8 cellular contexts compared by ENCODE assay signal in the genomic region with DNA sequence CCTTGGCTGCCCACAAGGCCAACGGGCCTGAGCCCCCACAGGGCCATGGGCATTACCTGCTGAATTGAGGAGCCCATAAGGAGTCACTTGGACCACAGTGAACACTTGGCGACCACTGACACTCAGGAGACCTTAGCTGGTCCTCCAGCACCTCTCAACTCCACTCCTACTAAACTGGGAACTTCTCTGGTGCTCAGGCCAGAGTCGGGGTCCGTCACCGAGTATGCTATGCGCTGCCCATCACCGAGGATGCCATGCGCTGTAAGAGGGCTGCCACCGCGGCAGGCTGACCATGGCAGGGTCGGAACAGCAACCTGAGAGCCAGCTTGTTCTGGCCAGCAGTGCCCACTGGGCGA. TPM values are rescaled to one million over a fixed set of nuclear protein-coding genes. Genes with fewer than 3 reads are reported as not detected.
DNase-seq lines count a peak whose midpoint lies in the region; ATAC-seq and TF ChIP-seq lines count a peak whose summit lies in the region.

No MANE protein-coding gene starts in this region.

- dilution Hi-C loops in mammary epithelial cell (cut with HindIII; ENCODE audit: low sequenced_read_pairs), result no loop called here

- POLR2A ChIA-PET in A673 (lab: Charles Lee; ENCODE audit: low non-redundant PET), result no interaction called here

- WGBS in mammary epithelial cell (ENCODE audit: low coverage, missing lambda C conversion rate), result 56% methylated on average over 4 of the region's 12 CpGs

- H3K9me3 Mint-ChIP-seq in IgD-negative memory B cell, result no peaks in the 10 kb centered on the region

- peaks cover 13 to 33% (median 15%) of the 10 kb centered on the region in 3 donors for H3K4me1 Mint-ChIP-seq in IgD-negative memory B cell

- intact Hi-C loops in A673 (cut with micrococcal nuclease; ENCODE audit: unreplicated experiment), result loop anchor here (5.0 kb wide), 1 partner anchor 87 kb away; the partner anchor contains the start of gene TBC1D9B
- intact Hi-C loops in mammary epithelial cell (cut with micrococcal nuclease), result no loop called here

- H3K27me3 ChIP-seq in A673 (replicated peaks; ENCODE audit: insufficient read depth, low read depth, low read length, poor library complexity), result no peaks in the 10 kb centered on the region
- no peaks in the 10 kb centered on the region for H3K27me3 ChIP-seq in mammary epithelial cell (ENCODE audit: insufficient read depth, low read length)
- H3K27me3 ChIP-seq in mucosa of stomach (ENCODE audit: control insufficient read depth, insufficient read depth, low read length), result no peaks in the 10 kb centered on the region

- CTCF ChIA-PET in A673 (lab: Charles Lee), result no interaction called here
- CTCF ChIA-PET in mammary epithelial cell (lab: Charles Lee; ENCODE audit: low non-redundant PET), result interaction anchor here (0.8 kb wide), 1 partner anchor 24 kb away, joined by 3 read pairs; no protein-coding TSS in a partner anchor

- H3K36me3 ChIP-seq in A673 (ENCODE audit: insufficient read depth, low read length, poor library complexity, severe bottlenecking), result peaks cover 22% of the 10 kb centered on the region
- peaks cover 17% of the 10 kb centered on the region for H3K36me3 ChIP-seq in mammary epithelial cell (ENCODE audit: insufficient read depth, low read length)
- H3K36me3 ChIP-seq in mucosa of stomach (ENCODE audit: control insufficient read depth, insufficient read depth, low read length), result peaks cover 5% of the 10 kb centered on the region

- no peaks in the 10 kb centered on the region for H3K27me3 Mint-ChIP-seq in IgD-negative memory B cell

- no peaks in the 10 kb centered on the region for H3K36me3 Mint-ChIP-seq in IgD-negative memory B cell

- H3K4me3 ChIP-seq in A673 (ENCODE audit: low read depth, low read length, poor library complexity, severe bottlenecking), result peak overlapping the region; percentile 88
- peak overlapping the region in 1 of 3 experiments; percentile 91 for H3K4me3 ChIP-seq in mammary epithelial cell (replicated peaks in 1 of 3; ENCODE audit: insufficient read depth in 1 of 3, low read depth in 2 of 3, low read length in 3 of 3)
- H3K4me3 ChIP-seq in mucosa of stomach (ENCODE audit: low read length), result peak overlapping the region; percentile 57

- ATAC-seq in GM18502 (IDR thresholded peaks at IDR 0.05; ENCODE audit: poor library complexity, unreplicated experiment) (no peak), HG03175 (IDR thresholded peaks at IDR 0.05; ENCODE audit: unreplicated experiment) (no peak)

- peaks cover 44% of the 10 kb centered on the region for H3K79me2 ChIP-seq in mammary epithelial cell (ENCODE audit: insufficient read depth, low read length)

- H3K9me3 ChIP-seq in A673 (ENCODE audit: low read depth, low read length, poor library complexity, severe bottlenecking) (no peaks in the 10 kb centered on the region), mammary epithelial cell (replicated peaks; ENCODE audit: insufficient read depth, low read length) (no peaks in the 10 kb centered on the region), mucosa of stomach (ENCODE audit: control insufficient read depth, low read length) (no peaks in the 10 kb centered on the region)

- H3K4me3 Mint-ChIP-seq in IgD-negative memory B cell, result peak overlapping the region; percentile 75 to 94 (median 90)

- TSS peak; percentile 86 for BruUV-seq in A673 (replicated peaks; lab: Mats Ljungman, UMichigan)
- BruUV-seq in mammary epithelial cell (replicated peaks; lab: Mats Ljungman, UMichigan), result TSS peak; percentile 36

- H3K4me2 ChIP-seq in mammary epithelial cell (ENCODE audit: insufficient read depth, low read depth, low read length), result peak overlapping the region; percentile 82

- H3K9ac ChIP-seq in mammary epithelial cell (ENCODE audit: insufficient read depth, low read length) (no peak overlapping the region), mucosa of stomach (ENCODE audit: low read length) (peak overlapping the region; percentile 97)

- peak overlapping the region; percentile 68 for H2AFZ ChIP-seq in mammary epithelial cell (ENCODE audit: low read depth, low read length)

- TF ChIP-seq CTCF in A673 (conservative IDR thresholded peaks at IDR 0.05; ENCODE audit: low read depth, low read length) (no peak), mammary epithelial cell (conservative IDR thresholded peaks at IDR 0.05 in 1 of 2, IDR thresholded peaks at IDR 0.05 in 1 of 2; ENCODE audit: extremely low read depth in 1 of 2, insufficient read depth in 1 of 2, low read depth in 1 of 2, low read length in 2 of 2) (no peak)

- peak overlapping the region; percentile 93 for H3K27ac ChIP-seq in A673 (ENCODE audit: low read depth, low read length, poor library complexity, severe bottlenecking)
- H3K27ac ChIP-seq in mammary epithelial cell (ENCODE audit: insufficient read depth, low read depth, low read length), result peak overlapping the region; percentile 64

- H3K27ac Mint-ChIP-seq in IgD-negative memory B cell, result peak overlapping the region; percentile 97 to 100 (median 100)

- H3K4me1 ChIP-seq in A673 (ENCODE audit: insufficient read depth, low read length, poor library complexity, severe bottlenecking) (peaks cover 16% of the 10 kb centered on the region), mammary epithelial cell (ENCODE audit: insufficient read depth, low read length) (peaks cover 36% of the 10 kb centered on the region), mucosa of stomach (ENCODE audit: control insufficient read depth, insufficient read depth, low read length) (peaks cover 62% of the 10 kb centered on the region)

- no peaks in the 10 kb centered on the region for H4K20me1 ChIP-seq in mammary epithelial cell (ENCODE audit: insufficient read depth, low read length)

- DNase-seq in A673 (ENCODE audit: low spot score) (no peak), mammary epithelial cell (no peak), mucosa of gallbladder (ENCODE audit: low spot score) (no peak), NCI-H526 treated with DMSO at 0.1 percent for 48 hours (lab: John Stamatoyannopoulos, UW) (no peak)

- in situ Hi-C loops in mammary epithelial cell (cut with MboI; ENCODE audit: low sequenced_read_pairs in 2 of 2), result no loop called here

RNA-seq across cellular contexts. Expression of gene SQSTM1, which starts 0.6 kb away (rescaled TPM):
- total RNA-seq in A673 (2021) (84.1 and 105 TPM in 2 replicates), mammary epithelial cell (100 to 1,000 TPM; 230 to 379 TPM), mucosa of gallbladder (711 TPM)
- polyA plus RNA-seq in IgD-negative memory B cell (225 TPM), mammary epithelial cell (84.0 TPM)
- 66.6 TPM for polyA minus RNA-seq in mammary epithelial cell

RNA-seq across cellular contexts. Expression of gene MGAT4B, which starts 13.4 kb away (rescaled TPM):
- total RNA-seq in A673 (2021), result 59.5 and 63.9 TPM in 2 replicates
- polyA plus RNA-seq in IgD-negative memory B cell, result 12.0 TPM
- 100 to 1,000 TPM in 1 of 2 donors, 10 to 100 TPM in 1; 88.0 to 143 TPM for total RNA-seq in mammary epithelial cell
- polyA plus RNA-seq in mammary epithelial cell, result 157 TPM
- 181 TPM for polyA minus RNA-seq in mammary epithelial cell
- total RNA-seq in mucosa of gallbladder, result 272 TPM

RNA-seq across cellular contexts. Expression of gene LTC4S, which starts 26.3 kb away (rescaled TPM):
- total RNA-seq in A673 (2021), result 0.58 and 1.5 TPM in 2 replicates
- 0.80 TPM for polyA plus RNA-seq in IgD-negative memory B cell
- under 1 TPM; 0.50 to 0.82 TPM for total RNA-seq in mammary epithelial cell
- 0.29 TPM for polyA plus RNA-seq in mammary epithelial cell
- polyA minus RNA-seq in mammary epithelial cell, result not detected
- 26.0 TPM for total RNA-seq in mucosa of gallbladder

RNA-seq across cellular contexts. Expression of gene MRNIP, which starts 38.5 kb away (rescaled TPM):
- total RNA-seq in A673 (2021) (29.9 and 31.3 TPM in 2 replicates), mammary epithelial cell (10 to 100 TPM in 1 of 2 donors, 1 to 10 TPM in 1; 9.5 to 20.4 TPM), mucosa of gallbladder (38.6 TPM)
- polyA plus RNA-seq in IgD-negative memory B cell (26.2 TPM), mammary epithelial cell (11.6 TPM)
- polyA minus RNA-seq in mammary epithelial cell, result 7.5 TPM

Comparison
In these comparisons a context has a peak if more than half of its experiments do, and no peak if none do; other contexts are left out.
1. RNA of gene LTC4S, which starts 26.3 kb away (total RNA-seq): 26.0 TPM in mucosa of gallbladder (single experiment); 0.50 to 0.82 TPM in mammary epithelial cell and 0.58 to 1.5 TPM in A673; every median in the first group is over 10 times any median in the second.